Comparison of ENCODE assay signal across 15 cellular contexts in genomic region chr12:87841935-87842334, GRCh38.
DNase-seq lines count a peak whose midpoint lies in the region; ATAC-seq and TF ChIP-seq lines count a peak whose summit lies in the region.
"Had no signal": no experiment of that assay in that cellular context is flagged by ENCODE, and none has a peak within 500 bp of the region (broad histone marks: within the 10 kb centered on the region; RNA-seq: fewer than 3 reads in every experiment).

No MANE protein-coding gene starts in this region.

- peaks cover 15% of the 10 kb centered on the region for H3K4me1 Mint-ChIP-seq in endodermal cell
- H3K4me1 Mint-ChIP-seq: CD4-positive, alpha-beta memory T cell had no signal

- TF ChIP-seq RAD21 in neural cell (conservative IDR thresholded peaks at IDR 0.05), result peak; percentile 31

- no peaks in the 10 kb centered on the region for H3K9me2 ChIP-seq in neural cell (ENCODE audit: insufficient read depth, low read length)

- no peak for TF ChIP-seq CTCF in cardiac muscle cell (IDR thresholded peaks at IDR 0.05; ENCODE audit: low read depth, low read length)
- no peak for TF ChIP-seq CTCF in neural cell (IDR thresholded peaks at IDR 0.05; ENCODE audit: poor library complexity, severe bottlenecking)
- TF ChIP-seq CTCF in endodermal cell (conservative IDR thresholded peaks at IDR 0.05), result no peak

- H4K20me1 ChIP-seq in neural cell (ENCODE audit: insufficient read depth), result no peaks in the 10 kb centered on the region

- peak; percentile 99 for TF ChIP-seq EP300 in neural cell (conservative IDR thresholded peaks at IDR 0.05; ENCODE audit: poor library complexity, severe bottlenecking)

- peak overlapping the region; percentile 12 for H3K27ac ChIP-seq in cardiac muscle cell
- peak overlapping the region; percentile 77 for H3K27ac ChIP-seq in neural cell (ENCODE audit: low read length)
- no peak overlapping the region for H3K27ac ChIP-seq in endodermal cell (ENCODE audit: low read depth, low read length)
- H3K27ac ChIP-seq: GM23248 had no signal

- no peak overlapping the region for H3K4me3 ChIP-seq in cardiac muscle cell
- H3K4me3 ChIP-seq in neural cell (ENCODE audit: low read length), result no peak overlapping the region
- H3K4me3 ChIP-seq in endodermal cell (ENCODE audit: low read length), result no peak overlapping the region
- H3K4me3 ChIP-seq: GM23248 had no signal

- H3K36me3 ChIP-seq in cardiac muscle cell, result no peaks in the 10 kb centered on the region
- H3K36me3 ChIP-seq in neural cell (ENCODE audit: insufficient read depth, low read length), result no peaks in the 10 kb centered on the region
- no peaks in the 10 kb centered on the region for H3K36me3 ChIP-seq in endodermal cell (ENCODE audit: control insufficient read depth, insufficient read depth, low read length)

- H3K4me2 ChIP-seq in neural cell (ENCODE audit: low read length), result no peak overlapping the region

- H3K4me3 Mint-ChIP-seq in endodermal cell, result no peak overlapping the region
- H3K4me3 Mint-ChIP-seq: CD4-positive, alpha-beta memory T cell had no signal

- intact Hi-C loops in left cardiac atrium (cut with DNase I), result loop anchor here in 1 of 2 donors (10.0 kb wide), 1 partner anchor 1917 kb away; no protein-coding TSS in a partner anchor

- no peak overlapping the region for H3K9ac ChIP-seq in neural cell (ENCODE audit: low read length)
- no peak overlapping the region for H3K9ac ChIP-seq in endodermal cell (ENCODE audit: extremely low read depth, low read length, poor library complexity, severe bottlenecking)
- H3K9ac ChIP-seq: GM23248 had no signal

- in situ Hi-C loops in SK-MEL-5 (cut with HindIII; ENCODE audit: low pct_unique_long_range_greater_than_20kb, low sequenced_read_pairs), result no loop called here

- H3K4me1 ChIP-seq in cardiac muscle cell (ENCODE audit: low read depth) (peaks cover 5% of the 10 kb centered on the region), endodermal cell (ENCODE audit: control insufficient read depth, insufficient read depth, low read length) (peaks cover 3% of the 10 kb centered on the region)
- H3K4me1 ChIP-seq: Caco-2 had no signal

- no peak overlapping the region for H3K27ac Mint-ChIP-seq in endodermal cell
- H3K27ac Mint-ChIP-seq: CD4-positive, alpha-beta memory T cell had no signal

- H3K9me3 Mint-ChIP-seq in endodermal cell, result no peaks in the 10 kb centered on the region

- no peaks in the 10 kb centered on the region for H3K36me3 Mint-ChIP-seq in endodermal cell (ENCODE audit: low read depth)
- H3K36me3 Mint-ChIP-seq: CD4-positive, alpha-beta memory T cell had no signal

- H3F3A ChIP-seq in neural cell (ENCODE audit: insufficient read depth, low read length, poor library complexity, severe bottlenecking), result peaks cover 4% of the 10 kb centered on the region

- no peak for DNase-seq in cardiac muscle cell (ENCODE audit: low read depth in 1 of 2, low spot score in 1 of 2)
- no peak for DNase-seq in left cardiac atrium
- peak; percentile 8 for DNase-seq in SK-MEL-5 (ENCODE audit: low read depth, low spot score)
- no peak for DNase-seq in endodermal cell
- no peak for DNase-seq in SIG-M5 (lab: John Stamatoyannopoulos, UW)
- DNase-seq: 8988T; C1 segment of cervical spinal cord; Caco-2; CD4-positive, alpha-beta memory T cell; DMS153; DND-41; GM23248; H7; HCEC 1CT had no signal

- H3K79me2 ChIP-seq in neural cell (replicated peaks; ENCODE audit: insufficient read depth, low read length), result no peaks in the 10 kb centered on the region

- H3K9me3 ChIP-seq in cardiac muscle cell (ENCODE audit: low read depth), result no peaks in the 10 kb centered on the region
- no peaks in the 10 kb centered on the region for H3K9me3 ChIP-seq in neural cell (ENCODE audit: low read length)
- peaks cover 5% of the 10 kb centered on the region for H3K9me3 ChIP-seq in endodermal cell (ENCODE audit: control insufficient read depth, low read length)
- H3K9me3 ChIP-seq: Caco-2 had no signal

- H3K27me3 Mint-ChIP-seq in endodermal cell (ENCODE audit: insufficient read depth), result peaks cover 37% of the 10 kb centered on the region

- no peaks in the 10 kb centered on the region for H3K27me3 ChIP-seq in cardiac muscle cell
- H3K27me3 ChIP-seq in neural cell (ENCODE audit: insufficient read depth, low read depth, low read length), result no peaks in the 10 kb centered on the region
- peaks cover 4% of the 10 kb centered on the region for H3K27me3 ChIP-seq in endodermal cell (ENCODE audit: control insufficient read depth, insufficient read depth, low read length, poor library complexity, severe bottlenecking)

- H2AFZ ChIP-seq in neural cell (ENCODE audit: low read depth, low read length), result no peak overlapping the region
- H2AFZ ChIP-seq: GM23248 had no signal

- no peak for ATAC-seq in left cardiac atrium

TF ChIP-seq in neural cell, 6 proteins besides CTCF, POLR2A, EP300 and RAD21:
- TF ChIP-seq REST (IDR thresholded peaks at IDR 0.05; ENCODE audit: borderline replicate concordance) (peak; percentile 60), SMC3 (conservative IDR thresholded peaks at IDR 0.05; ENCODE audit: poor library complexity) (peak; percentile 22), MXI1 (conservative IDR thresholded peaks at IDR 0.05; ENCODE audit: poor library complexity, severe bottlenecking) (no peak), POLR2AphosphoS5 (IDR thresholded peaks at IDR 0.05) (peak; percentile 89)
